22 cellular contexts compared by ENCODE assay signal in the genomic region with DNA sequence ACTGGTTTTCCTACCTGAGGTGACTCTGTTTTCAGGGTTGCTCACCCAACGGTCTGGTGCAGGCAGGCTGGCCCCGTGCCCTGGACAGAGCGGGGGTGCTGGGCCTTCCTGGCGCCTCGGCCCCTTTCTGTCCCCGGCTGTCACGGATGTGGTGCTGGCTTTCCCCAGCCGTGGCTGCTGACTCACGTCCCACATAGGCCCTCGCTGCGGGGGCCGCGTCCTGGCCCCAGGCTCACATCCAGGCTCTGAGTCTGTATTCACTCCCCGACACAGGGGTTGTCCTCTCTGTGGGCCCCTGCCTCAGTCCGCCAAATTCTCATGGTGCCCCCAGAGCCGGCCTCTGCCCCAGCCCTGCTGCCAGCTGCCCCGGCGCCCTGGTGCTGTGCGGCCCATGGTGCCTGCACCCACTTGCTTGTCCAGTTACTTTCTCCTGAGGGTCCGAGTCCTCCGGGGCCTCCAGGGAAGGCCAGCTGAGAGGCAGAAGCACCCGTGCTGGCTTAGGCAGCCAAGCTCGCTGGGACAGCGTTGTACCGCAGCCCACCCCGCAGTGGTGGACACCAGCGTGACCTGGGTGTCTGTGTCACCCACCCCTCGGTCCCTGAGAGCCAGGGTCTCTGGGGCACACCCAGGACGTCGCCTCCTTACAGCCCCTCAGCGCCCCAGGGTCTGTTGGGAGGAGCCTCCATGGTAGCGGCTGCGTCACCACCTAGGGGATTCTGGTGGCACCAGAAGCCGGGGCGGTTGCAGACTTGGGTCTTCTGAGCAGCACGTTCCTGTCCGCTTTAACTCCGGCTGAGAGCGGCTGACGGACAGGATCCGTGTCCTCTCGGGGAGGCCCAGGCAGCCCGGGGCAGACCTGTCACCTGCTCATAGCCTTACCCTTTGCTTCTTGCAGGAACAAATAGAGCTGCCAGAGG. TPM values are rescaled to one million over a fixed set of nuclear protein-coding genes. Genes with fewer than 3 reads are reported as not detected.
DNase-seq lines count a peak whose midpoint lies in the region; ATAC-seq, FAIRE-seq and TF ChIP-seq lines count a peak whose summit lies in the region.
"Had no signal": no experiment of that assay in that cellular context is flagged by ENCODE, and none has a peak within 500 bp of the region (broad histone marks: within the 10 kb centered on the region; RNA-seq: fewer than 3 reads in every experiment).

No MANE protein-coding gene starts in this region.

- TF ChIP-seq POLR2A in GM12891 (IDR thresholded peaks at IDR 0.05; ENCODE audit: low read depth, low read length): no peak

- no peaks in the 10 kb centered on the region for H3K9me3 Mint-ChIP-seq in natural killer cell

- no peaks in the 10 kb centered on the region for H3K36me3 Mint-ChIP-seq in natural killer cell

- H3K4me1 Mint-ChIP-seq in natural killer cell: peaks cover 8 to 18% of the 10 kb centered on the region in 2 donors

- no peaks in the 10 kb centered on the region for H3K27me3 Mint-ChIP-seq in natural killer cell (ENCODE audit: low read depth in 2 of 2)

- FAIRE-seq in GM12891 (lab: Jason Lieb, UNC): no peak
- FAIRE-seq: colon, D721Med, G401.6, GM12892 had no signal

- peak overlapping the region; percentile 51 to 82 for H3K27ac Mint-ChIP-seq in natural killer cell

- no peak for TF ChIP-seq CTCF in astrocyte of the spinal cord (IDR thresholded peaks at IDR 0.05; ENCODE audit: low read depth, low read length)
- TF ChIP-seq CTCF in natural killer cell (IDR thresholded peaks at IDR 0.05): no peak

- in situ Hi-C loops in astrocyte of the spinal cord (cut with HindIII; ENCODE audit: low sequenced_read_pairs): no loop called here

- no peak overlapping the region for H3K4me3 ChIP-seq in astrocyte of the spinal cord (ENCODE audit: low read depth, low read length)
- H3K4me3 ChIP-seq: psoas muscle, thoracic aorta had no signal

- ATAC-seq in natural killer cell (peak; percentile 75 to 82 (median 78)), GM21526 (IDR thresholded peaks at IDR 0.05; ENCODE audit: low FRiP score, unreplicated experiment) (no peak)
- ATAC-seq: psoas muscle had no signal

- intact Hi-C loops in natural killer cell (cut with micrococcal nuclease): no loop called here

- peak; percentile 9 for DNase-seq in GM12891 (ENCODE audit: insufficient read length, low spot score)
- peak; percentile 81 for DNase-seq in M059J (ENCODE audit: low read depth)
- peak; percentile 50 for DNase-seq in astrocyte of the spinal cord (ENCODE audit: low read depth, low spot score)
- DNase-seq in natural killer cell: peak; percentile 39
- DNase-seq in globus pallidus (ENCODE audit: low spot score): no peak
- no peak for DNase-seq in DMS114 treated with DMSO at 0.1 percent for 48 hours (lab: John Stamatoyannopoulos, UW; ENCODE audit: unreplicated experiment)
- DNase-seq: activated CD4-positive, alpha-beta T cell treated with anti-CD3 and anti-CD28 coated beads for 4 hours; activated CD8-positive, alpha-beta memory T cell treated with anti-CD3 and anti-CD28 coated beads, Interleukin-2, amount 50 U/mL, for 48 hours; GOT3; hypothalamus; kidney glomerular epithelial cell; mesendoderm; NCI-H1092; NCI-H524 treated with DMSO at 0.1 percent for 48 hours; psoas muscle; stimulated activated CD4-positive, alpha-beta T cell treated with anti-CD3 and anti-CD28 coated beads, Interleukin-12 subunit alpha, Interleukin-12 subunit beta, amount 100 ng/mL, for 4 hours had no signal

- H3K4me3 Mint-ChIP-seq in natural killer cell: peak overlapping the region; percentile 13

TF ChIP-seq in GM12891, 5 proteins besides CTCF, POLR2A, EP300 and RAD21:
- TF ChIP-seq SPI1 (IDR thresholded peaks at IDR 0.05; ENCODE audit: low read depth, low read length) (no peak), PAX5 (IDR thresholded peaks at IDR 0.05; ENCODE audit: insufficient read depth, low read length, severe bottlenecking) (no peak), TAF1 (IDR thresholded peaks at IDR 0.05; ENCODE audit: low read depth, low read length) (no peak), POU2F2 (IDR thresholded peaks at IDR 0.05; ENCODE audit: low read depth, low read length) (no peak), POLR2AphosphoS5 (IDR thresholded peaks at IDR 0.05; ENCODE audit: low read depth, low read length) (no peak)

RNA-seq across cellular contexts. Expression of gene CHMP6, which starts 6.1 kb away (rescaled TPM):
- polyA plus RNA-seq in GM12891 (2012; ENCODE audit: low read depth, missing spikeins): 11.2 TPM
- 8.0 and 19.7 TPM in 2 replicates for total RNA-seq in M059J (2014; rRNA removed; shearing (Covaris generic))
- 10 to 100 TPM; 26.8 to 33.3 (median 33.0) TPM for total RNA-seq in natural killer cell

RNA-seq across cellular contexts. Expression of gene BAIAP2, which starts 37.2 kb away (rescaled TPM):
- 2.2 TPM for polyA plus RNA-seq in GM12891 (2012; ENCODE audit: low read depth, missing spikeins)
- total RNA-seq in M059J (2014; rRNA removed; shearing (Covaris generic)): 11.1 and 21.8 TPM in 2 replicates
- total RNA-seq in natural killer cell: 10 to 100 TPM in 2 of 3 donors, 1 to 10 TPM in 1; 6.7 to 12.3 (median 10.4) TPM

Comparison
In these comparisons a context has a peak if more than half of its experiments do, and no peak if none do; other contexts are left out.
1. DNase-seq: peak in GM12891 (single experiment), M059J (single experiment), astrocyte of the spinal cord (single experiment) and natural killer cell (single experiment); none in globus pallidus (single experiment) and DMS114 treated with DMSO at 0.1 percent for 48 hours (single experiment).